ENCODE assay signal across 8 cellular contexts in the genomic region with DNA sequence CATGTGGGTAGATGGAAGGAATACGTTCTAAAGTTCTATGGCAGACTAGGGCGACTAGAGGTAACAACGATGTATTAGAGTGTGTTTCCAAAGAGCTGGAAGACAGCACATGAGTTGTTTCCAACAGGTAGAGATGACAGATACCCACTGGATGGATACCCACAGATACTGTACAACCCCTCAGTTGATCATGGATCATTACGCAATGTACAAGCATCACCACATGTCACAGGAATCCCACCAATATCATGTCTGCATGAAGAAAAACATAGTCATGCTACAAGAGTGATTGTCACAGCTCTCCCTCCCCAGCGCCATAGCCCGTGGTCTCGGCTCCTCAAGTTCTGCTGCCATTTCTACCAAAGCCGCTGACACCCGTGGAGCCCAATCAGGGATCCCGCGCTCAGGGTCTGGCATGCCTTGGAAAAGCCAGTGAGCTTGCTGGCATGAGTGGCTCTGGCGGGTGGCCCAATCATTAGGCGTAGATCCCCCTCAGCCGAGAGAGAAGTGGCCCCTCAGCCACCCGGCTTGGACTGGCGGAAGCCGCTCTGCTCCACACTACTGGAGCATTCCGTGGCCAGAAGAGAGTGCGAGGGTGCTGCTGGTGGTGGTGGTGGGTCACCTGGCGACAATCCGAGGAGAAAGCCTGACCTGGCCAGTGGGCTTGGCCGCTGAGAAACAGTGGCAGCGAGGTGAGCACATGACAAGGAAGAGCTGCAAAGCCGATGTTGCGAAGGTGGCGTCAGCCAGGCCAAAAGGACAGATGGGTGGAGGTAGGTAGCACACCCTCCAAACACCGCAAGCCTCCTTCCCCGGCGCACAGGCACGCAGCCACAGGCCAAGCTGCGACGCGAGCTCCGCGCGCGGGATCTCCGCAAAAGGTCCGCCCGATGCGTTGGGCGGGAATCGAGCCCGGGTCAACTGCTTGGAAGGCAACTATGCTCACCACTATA.
DNase-seq lines count a peak whose midpoint lies in the region; ATAC-seq and TF ChIP-seq lines count a peak whose summit lies in the region.

No MANE protein-coding gene starts in this region.

- peak; percentile 59 for DNase-seq in GM20000 (ENCODE audit: low spot score)
- peak; percentile 25 for DNase-seq in epithelial cell of esophagus (ENCODE audit: low read depth)
- DNase-seq in posterior vena cava (ENCODE audit: low spot score): peak; percentile 78
- no peak for DNase-seq in GM10248 (ENCODE audit: extremely low spot score)
- no peak for DNase-seq in superior temporal gyrus (ENCODE audit: extremely low spot score)

- no peak for TF ChIP-seq CTCF in GM20000 (IDR thresholded peaks at IDR 0.05; ENCODE audit: extremely low read depth, missing control alignments)
- TF ChIP-seq CTCF in SU-DHL-6 (IDR thresholded peaks at IDR 0.05; ENCODE audit: insufficient read depth, low read length, poor library complexity, severe bottlenecking): no peak
- TF ChIP-seq CTCF in epithelial cell of esophagus (IDR thresholded peaks at IDR 0.05; ENCODE audit: insufficient read depth, low read depth, low read length, missing control alignments): no peak
- TF ChIP-seq CTCF in GM10248 (IDR thresholded peaks at IDR 0.05; ENCODE audit: control extremely low read depth, extremely low read depth, low read depth, missing control alignments): no peak

- H3K9ac ChIP-seq in SU-DHL-6 (ENCODE audit: low read length): peak overlapping the region; percentile 60; the same call in 1 of the 2 replicates

- H3K4me2 ChIP-seq in SU-DHL-6 (ENCODE audit: low read depth, low read length, poor library complexity, severe bottlenecking): peak overlapping the region; percentile 80

- POLR2A ChIA-PET in GM10248 (lab: Yijun Ruan, JAX): no interaction called here

- CTCF ChIA-PET in GM10248 (lab: Yijun Ruan, JAX): interaction anchor here (0.6 to 3.6 kb wide), 12 partner anchors 11 to 1008 kb away, joined by 3 to 41 read pairs (median 4); a partner anchor contains a TSS

- no peaks in the 10 kb centered on the region for H3K27me3 ChIP-seq in SU-DHL-6 (ENCODE audit: low read length)

- H3K79me2 ChIP-seq in SU-DHL-6 (ENCODE audit: insufficient read depth, low read length): no peaks in the 10 kb centered on the region

- no peaks in the 10 kb centered on the region for H3K36me3 ChIP-seq in SU-DHL-6 (ENCODE audit: low read length)

- no peaks in the 10 kb centered on the region for H3K9me2 ChIP-seq in SU-DHL-6 (replicated peaks; ENCODE audit: insufficient read depth, low read length)

- H4K20me1 ChIP-seq in SU-DHL-6 (ENCODE audit: low read depth, low read length): no peaks in the 10 kb centered on the region

- no peak overlapping the region for H3K27ac ChIP-seq in SU-DHL-6 (ENCODE audit: low read depth, low read length)

- intact Hi-C loops in posterior vena cava (cut with DNase I): no loop called here

- H3K9me3 ChIP-seq in SU-DHL-6 (ENCODE audit: insufficient read depth, low read length): no peaks in the 10 kb centered on the region

- H3F3A ChIP-seq in SU-DHL-6 (ENCODE audit: insufficient read depth): no peaks in the 10 kb centered on the region

- H2AFZ ChIP-seq in SU-DHL-6 (ENCODE audit: low read depth, low read length, severe bottlenecking): peak overlapping the region; percentile 71

- H3K4me3 ChIP-seq in SU-DHL-6 (ENCODE audit: insufficient read depth, low read length, poor library complexity, severe bottlenecking): peak overlapping the region; percentile 58
- H3K4me3 ChIP-seq in epithelial cell of esophagus (ENCODE audit: low read length): no peak overlapping the region

- ATAC-seq in GM19324 (IDR thresholded peaks at IDR 0.05; ENCODE audit: low FRiP score, unreplicated experiment) (no peak), GM18519 (IDR thresholded peaks at IDR 0.05; ENCODE audit: low FRiP score, unreplicated experiment) (no peak)

Comparison
In these comparisons a context has a peak if more than half of its experiments do, and no peak if none do; other contexts are left out.
1. DNase-seq: peak in GM20000 (single experiment), epithelial cell of esophagus (single experiment) and posterior vena cava (single experiment); none in GM10248 (single experiment) and superior temporal gyrus (single experiment).